ENCODE assay signal across 2 cellular contexts in genomic region chr12:12180575-12180974, GRCh38.
TF ChIP-seq lines count a peak whose summit lies in the region.

No MANE protein-coding gene starts in this region.

TF ChIP-seq in GM23338, 12 proteins besides CTCF, POLR2A, EP300 and RAD21:
- no peak for TF ChIP-seq EZH2 (IDR thresholded peaks at IDR 0.05; ENCODE audit: low read depth, unreplicated experiment)

TF ChIP-seq in HepG2, 621 proteins besides CTCF, POLR2A, EP300 and RAD21:
- no peak for TF ChIP-seq TARDBP (CRISPR knock-in tag; IDR thresholded peaks at IDR 0.05)
- no peak for TF ChIP-seq ZNF33B (CRISPR knock-in tag; IDR thresholded peaks at IDR 0.05)
- no peak for TF ChIP-seq ZNF17 (CRISPR knock-in tag; IDR thresholded peaks at IDR 0.05)
- TF ChIP-seq ZC3H4 (CRISPR knock-in tag; IDR thresholded peaks at IDR 0.05; ENCODE audit: borderline replicate concordance) = no peak
- no peak for TF ChIP-seq HOXA9 (CRISPR knock-in tag; IDR thresholded peaks at IDR 0.05; ENCODE audit: borderline replicate concordance)
- no peak for TF ChIP-seq GATAD1 (CRISPR knock-in tag; IDR thresholded peaks at IDR 0.05)
- no peak for TF ChIP-seq MBD4 (IDR thresholded peaks at IDR 0.05; ENCODE audit: borderline replicate concordance, low read length)
- TF ChIP-seq NRL (CRISPR knock-in tag; IDR thresholded peaks at IDR 0.05; ENCODE audit: borderline replicate concordance) = no peak
- no peak for TF ChIP-seq NR2C2 (CRISPR knock-in tag; IDR thresholded peaks at IDR 0.05; ENCODE audit: borderline replicate concordance)
- no peak for TF ChIP-seq RBFOX2 (IDR thresholded peaks at IDR 0.05; ENCODE audit: low read depth, low read length)
- no peak for TF ChIP-seq ZNF761 (CRISPR knock-in tag; conservative IDR thresholded peaks at IDR 0.05)
